In genomic region chr16:67397451-67397801, GRCh38 we compare ENCODE assay signal across 17 cellular contexts. TPM values are rescaled to one million over a fixed set of nuclear protein-coding genes. Genes with fewer than 3 reads are reported as not detected.
DNase-seq lines count a peak whose midpoint lies in the region; ATAC-seq and TF ChIP-seq lines count a peak whose summit lies in the region.
"Had no signal": no experiment of that assay in that cellular context is flagged by ENCODE, and none has a peak within 500 bp of the region (broad histone marks: within the 10 kb centered on the region; RNA-seq: fewer than 3 reads in every experiment).

No MANE protein-coding gene starts in this region.

- peaks cover 16% of the 10 kb centered on the region for H4K20me1 ChIP-seq in neural progenitor cell (ENCODE audit: low read depth)

- no peak overlapping the region for H3K4me3 Mint-ChIP-seq in neural progenitor cell
- H3K4me3 Mint-ChIP-seq: activated CD4-positive, alpha-beta memory T cell treated with anti-CD3 and anti-CD28 coated beads, Interleukin-2, amount 10 ng/mL, durations not matched to agents 7 days and 5 days; activated T-helper 17 cell treated with anti-CD3 and anti-CD28 coated beads, Interleukin-2, amount 50 U/mL, for 72 hours; stimulated activated effector memory CD8-positive, alpha-beta T cell treated with anti-CD3 and anti-CD28 coated beads, Interleukin-12 subunit alpha, Interleukin-12 subunit beta, amount 100 ng/mL, for 72 hours had no signal

- H3F3A ChIP-seq in neural progenitor cell (ENCODE audit: low read depth): peaks cover 40% of the 10 kb centered on the region

- H3K36me3 Mint-ChIP-seq in neural progenitor cell: no peaks in the 10 kb centered on the region

- no peak overlapping the region for H2AFZ ChIP-seq in neural progenitor cell (replicated peaks)

- peaks cover 53% of the 10 kb centered on the region for H3K27me3 ChIP-seq in neural progenitor cell
- H3K27me3 ChIP-seq in transverse colon: no peaks in the 10 kb centered on the region
- peaks cover 0 to 40% of the 10 kb centered on the region in 2 donors for H3K27me3 ChIP-seq in left lung
- H3K27me3 ChIP-seq: BE2C had no signal

- H3K9me3 Mint-ChIP-seq in neural progenitor cell: no peaks in the 10 kb centered on the region
- H3K9me3 Mint-ChIP-seq: activated CD4-positive, alpha-beta memory T cell treated with anti-CD3 and anti-CD28 coated beads, Interleukin-2, amount 10 ng/mL, durations not matched to agents 7 days and 5 days; activated T-helper 17 cell treated with anti-CD3 and anti-CD28 coated beads, Interleukin-2, amount 50 U/mL, for 72 hours; stimulated activated effector memory CD8-positive, alpha-beta T cell treated with anti-CD3 and anti-CD28 coated beads, Interleukin-12 subunit alpha, Interleukin-12 subunit beta, amount 100 ng/mL, for 72 hours had no signal

- 60 to 70% methylated on average over 1 to 3 of the region's 8 CpGs for WGBS in transverse colon (ENCODE audit: low coverage in 1 of 2), 2 donors

- no peak overlapping the region for H3K9ac ChIP-seq in neural progenitor cell

- peaks cover 47% of the 10 kb centered on the region for H3K4me1 ChIP-seq in neural progenitor cell
- H3K4me1 ChIP-seq in transverse colon: peaks cover 31 to 58% (median 43%) of the 10 kb centered on the region in 4 donors
- peaks cover 34 to 56% of the 10 kb centered on the region in 2 donors for H3K4me1 ChIP-seq in left lung

- ATAC-seq in left cardiac atrium (peak; percentile 6 to 14), HG03108 (IDR thresholded peaks at IDR 0.05; ENCODE audit: unreplicated experiment) (no peak), left lung (no peak)
- ATAC-seq: activated T-helper 17 cell treated with anti-CD3 and anti-CD28 coated beads, Interleukin-2, amount 50 U/mL, for 72 hours; stimulated activated effector memory CD8-positive, alpha-beta T cell treated with anti-CD3 and anti-CD28 coated beads, Interleukin-12 subunit alpha, Interleukin-12 subunit beta, amount 100 ng/mL, for 72 hours had no signal

- H3K4me2 ChIP-seq in neural progenitor cell: peak overlapping the region; percentile 60

- H3K27ac ChIP-seq in caudate nucleus (ENCODE audit: low read depth, low read length) (peak overlapping the region; percentile 48), neural progenitor cell (no peak overlapping the region), transverse colon (peak overlapping the region; percentile 52 to 85 (median 76)), left lung (peak overlapping the region in 1 of 2 donors; percentile 45)

- TF ChIP-seq EP300 in transverse colon (IDR thresholded peaks at IDR 0.05; ENCODE audit: low read depth): no peak

- H3K27ac Mint-ChIP-seq in neural progenitor cell: no peak overlapping the region
- H3K27ac Mint-ChIP-seq: activated CD4-positive, alpha-beta memory T cell treated with anti-CD3 and anti-CD28 coated beads, Interleukin-2, amount 10 ng/mL, durations not matched to agents 7 days and 5 days; activated T-helper 17 cell treated with anti-CD3 and anti-CD28 coated beads, Interleukin-2, amount 50 U/mL, for 72 hours had no signal

- H3K4me3 ChIP-seq in neural progenitor cell (no peak overlapping the region), transverse colon (no peak overlapping the region), left lung (no peak overlapping the region)
- H3K4me3 ChIP-seq: dorsolateral prefrontal cortex had no signal

- peaks cover 25% of the 10 kb centered on the region for H3K4me1 Mint-ChIP-seq in neural progenitor cell

- TF ChIP-seq CTCF in neural progenitor cell (IDR thresholded peaks at IDR 0.05): no peak
- TF ChIP-seq CTCF in transverse colon (IDR thresholded peaks at IDR 0.05): no peak
- TF ChIP-seq CTCF in left lung (IDR thresholded peaks at IDR 0.05): no peak

- peaks cover 15% of the 10 kb centered on the region for H3K27me3 Mint-ChIP-seq in neural progenitor cell (ENCODE audit: insufficient read depth, low read depth)

- H3K36me3 ChIP-seq in neural progenitor cell: no peaks in the 10 kb centered on the region
- no peaks in the 10 kb centered on the region for H3K36me3 ChIP-seq in transverse colon
- H3K36me3 ChIP-seq in left lung: no peaks in the 10 kb centered on the region
- H3K36me3 ChIP-seq: BE2C had no signal

- intact Hi-C loops in left cardiac atrium (cut with DNase I) (loop anchor here in 1 of 2 donors (10.0 kb wide), 1 partner anchor 133 kb away; no protein-coding TSS in a partner anchor), transverse colon (cut with DNase I; ENCODE audit: low total_unique reads) (loop anchor here (5.0 kb wide), 1 partner anchor 115 kb away; no protein-coding TSS in a partner anchor), left lung (cut with DNase I) (no loop called here)

- in situ Hi-C loops in transverse colon (cut with MboI; ENCODE audit: low pct_ligation_motif_present in 1 of 4, low pct_unique_long_range_greater_than_20kb in 1 of 4, low sequenced_read_pairs in 3 of 4): loop anchor here in 2 of 4 donors (25.0 kb wide), 2 partner anchors 110 to 435 kb away; partner anchors contain the start of genes CES3 (in 1 of the 2) and PLEKHG4 (in 1 of the 2)

- no peaks in the 10 kb centered on the region for H3K9me3 ChIP-seq in neural progenitor cell (ENCODE audit: low read depth)
- no peaks in the 10 kb centered on the region for H3K9me3 ChIP-seq in transverse colon
- no peaks in the 10 kb centered on the region for H3K9me3 ChIP-seq in left lung
- H3K9me3 ChIP-seq: BE2C had no signal

- TF ChIP-seq POLR2A in transverse colon (IDR thresholded peaks at IDR 0.05): no peak

- H3K79me2 ChIP-seq in neural progenitor cell (ENCODE audit: low read depth): no peaks in the 10 kb centered on the region

- DNase-seq in caudate nucleus (lab: John Stamatoyannopoulos, UW) (no peak), left cardiac atrium (peak; percentile 82), neural progenitor cell (ENCODE audit: low spot score) (no peak), transverse colon (no peak), left lung (no peak), SIG-M5 treated with dmso at 0.1 percent for 504 hours (lab: John Stamatoyannopoulos, UW; ENCODE audit: unreplicated experiment) (no peak), COR-L47 (lab: John Stamatoyannopoulos, UW) (no peak)
- DNase-seq: activated CD4-positive, alpha-beta memory T cell treated with anti-CD3 and anti-CD28 coated beads, Interleukin-2, amount 10 ng/mL, durations not matched to agents 7 days and 5 days; anterior cingulate cortex; BE2C; DMS153; dorsolateral prefrontal cortex; NCI-H1436 treated with DMSO at 0.1 percent for 48 hours; OCI-M1 had no signal

RNA-seq across cellular contexts. Expression of gene TPPP3, which starts 4.1 kb away (rescaled TPM):
- total RNA-seq in left cardiac atrium (10 to 100 TPM; 22.9 to 40.1 TPM), neural progenitor cell (ENCODE audit: low replicate concordance) (0.96 TPM in 1 of 2 replicates, not detected in the other), transverse colon (10 to 100 TPM in 1 of 4 donors, 1 to 10 TPM in 2, not detected in 1; 3.5 to 20.9 (median 5.7) TPM), left lung (10 to 100 TPM; 79.2 to 91.3 TPM)
- total RNA-seq: activated CD4-positive, alpha-beta memory T cell treated with anti-CD3 and anti-CD28 coated beads, Interleukin-2, amount 10 ng/mL, durations not matched to agents 7 days and 5 days had no signal

RNA-seq across cellular contexts. Expression of gene ZDHHC1, which starts 18.9 kb away (rescaled TPM):
- 1 to 10 TPM; 4.6 to 6.8 TPM for total RNA-seq in left cardiac atrium
- 1.5 and 2.2 TPM in 2 replicates for total RNA-seq in neural progenitor cell (ENCODE audit: low replicate concordance)
- total RNA-seq in transverse colon: 10 to 100 TPM in 2 of 4 donors, 1 to 10 TPM in 2; 7.1 to 36.3 (median 20.5) TPM
- total RNA-seq in left lung: 10 to 100 TPM; 14.4 to 14.7 TPM

RNA-seq across cellular contexts. Expression of gene HSD11B2, which starts 33.5 kb away (rescaled TPM):
- 1 to 10 TPM in 1 of 2 donors, not detected in 1; 1.6 TPM for total RNA-seq in left cardiac atrium
- total RNA-seq in neural progenitor cell (ENCODE audit: low replicate concordance): 1.6 TPM in 1 of 2 replicates, not detected in the other
- 1,000 to 10,000 TPM in 1 of 4 donors, 100 to 1,000 TPM in 3; 667 to 1,081 (median 790) TPM for total RNA-seq in transverse colon
- 1 to 10 TPM; 2.5 to 3.9 TPM for total RNA-seq in left lung
- total RNA-seq: activated CD4-positive, alpha-beta memory T cell treated with anti-CD3 and anti-CD28 coated beads, Interleukin-2, amount 10 ng/mL, durations not matched to agents 7 days and 5 days had no signal

Comparison
In these comparisons a context has a peak if more than half of its experiments do, and no peak if none do; other contexts are left out.
1. ATAC-seq: peak in left cardiac atrium (2 of 2); none in HG03108 (single experiment) and left lung (single experiment).
2. RNA of gene HSD11B2, which starts 33.5 kb away (total RNA-seq): 667 to 1,081 TPM in transverse colon; 2.5 to 3.9 TPM in left lung, 1.6 TPM in left cardiac atrium and 1.6 TPM in neural progenitor cell; every median in the first group is over 100 times any median in the second.